In the genomic region with DNA sequence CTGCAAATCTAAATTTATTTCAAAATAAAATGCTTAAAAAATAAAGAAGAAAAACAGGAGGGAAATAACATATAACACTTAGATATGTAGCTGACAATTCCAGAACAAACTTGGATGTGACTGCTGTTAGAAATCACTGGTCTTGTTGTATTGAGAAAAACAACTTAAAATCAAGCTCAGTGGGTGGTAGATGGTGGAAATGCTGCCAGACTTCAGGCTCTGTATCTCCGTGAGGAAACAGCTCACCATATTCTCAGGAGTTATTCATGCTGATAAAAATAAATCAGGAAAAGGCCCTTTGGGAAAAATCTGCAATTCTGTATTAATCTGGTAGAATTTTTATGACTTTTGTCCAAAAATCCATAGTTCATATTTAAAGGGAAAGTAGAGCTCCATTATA, we compare ENCODE assay signal across 18 cellular contexts.
DNase-seq lines count a peak whose midpoint lies in the region; ATAC-seq and TF ChIP-seq lines count a peak whose summit lies in the region.
"Had no signal": no experiment of that assay in that cellular context is flagged by ENCODE, and none has a peak within 500 bp of the region (broad histone marks: within the 10 kb centered on the region; RNA-seq: fewer than 3 reads in every experiment).

No MANE protein-coding gene starts in this region.

- H2AFZ ChIP-seq in H9 (ENCODE audit: low read length) (no peak overlapping the region), mesenchymal stem cell (ENCODE audit: low read depth, low read length) (no peak overlapping the region), mammary epithelial cell (ENCODE audit: low read depth, low read length) (no peak overlapping the region)

- H4K5ac ChIP-seq in H9 (ENCODE audit: insufficient read length, low read depth, low read length) = no peak overlapping the region

- ATAC-seq in GM18873 (IDR thresholded peaks at IDR 0.05; ENCODE audit: low FRiP score, unreplicated experiment) = no peak
- ATAC-seq: K562 had no signal

- H3K79me2 ChIP-seq in H9 (ENCODE audit: insufficient read depth, low read length) = no peaks in the 10 kb centered on the region
- no peaks in the 10 kb centered on the region for H3K79me2 ChIP-seq in mammary epithelial cell (ENCODE audit: insufficient read depth, low read length)

- no peak overlapping the region for H3K14ac ChIP-seq in H9 (ENCODE audit: insufficient read depth, low read length)
- no peak overlapping the region for H3K14ac ChIP-seq in mesenchymal stem cell (ENCODE audit: low read length in 2 of 2)

- intact Hi-C loops in mammary epithelial cell (cut with micrococcal nuclease) = no loop called here

- H3K4ac ChIP-seq in H9 (ENCODE audit: low read depth, low read length) = no peak overlapping the region
- H3K4ac ChIP-seq in mesenchymal stem cell (ENCODE audit: low read depth in 1 of 2, low read length in 2 of 2) = no peak overlapping the region

- no peaks in the 10 kb centered on the region for H3K27me3 ChIP-seq in H9 (ENCODE audit: insufficient read depth, low read length)
- no peaks in the 10 kb centered on the region for H3K27me3 ChIP-seq in endodermal cell (ENCODE audit: control insufficient read depth, insufficient read depth, low read length, poor library complexity, severe bottlenecking)
- no peaks in the 10 kb centered on the region for H3K27me3 ChIP-seq in mesenchymal stem cell (ENCODE audit: control insufficient read depth in 1 of 2, insufficient read depth in 1 of 2, low read length in 2 of 2)
- H3K27me3 ChIP-seq in mammary epithelial cell (ENCODE audit: insufficient read depth, low read length) = no peaks in the 10 kb centered on the region

- CTCF ChIA-PET in mammary epithelial cell (lab: Charles Lee; ENCODE audit: low non-redundant PET) = no interaction called here

- no peak overlapping the region for H2BK120ac ChIP-seq in H9 (ENCODE audit: low read depth, low read length, poor library complexity, severe bottlenecking)
- H2BK120ac ChIP-seq in mesenchymal stem cell (ENCODE audit: low read depth, low read length) = no peak overlapping the region

- no peak overlapping the region for H4K8ac ChIP-seq in H9 (replicated peaks; ENCODE audit: insufficient read length, low read depth, low read length)
- no peak overlapping the region for H4K8ac ChIP-seq in mesenchymal stem cell (ENCODE audit: low read length)

- H3K9ac ChIP-seq in H9 (ENCODE audit: extremely low read depth, insufficient read length, low read length) (no peak overlapping the region), endodermal cell (ENCODE audit: extremely low read depth, low read length, poor library complexity, severe bottlenecking) (peak overlapping the region; percentile 56), mesenchymal stem cell (ENCODE audit: low read length) (peak overlapping the region; percentile 36), mammary epithelial cell (ENCODE audit: insufficient read depth, low read length) (no peak overlapping the region)

- H2BK15ac ChIP-seq in H9 (ENCODE audit: low read depth, low read length) = no peak overlapping the region
- H2BK15ac ChIP-seq in mesenchymal stem cell (ENCODE audit: low read depth, poor library complexity, severe bottlenecking) = no peak overlapping the region

- H2AK5ac ChIP-seq in H9 (ENCODE audit: insufficient read length, low read length) (no peak overlapping the region), mesenchymal stem cell (ENCODE audit: low read length, severe bottlenecking) (no peak overlapping the region)

- peaks cover 12% of the 10 kb centered on the region for H3K4me1 ChIP-seq in H9 (ENCODE audit: insufficient read depth, low read length)
- peaks cover 16% of the 10 kb centered on the region for H3K4me1 ChIP-seq in endodermal cell (ENCODE audit: control insufficient read depth, insufficient read depth, low read length)
- H3K4me1 ChIP-seq in mesenchymal stem cell (ENCODE audit: control insufficient read depth, insufficient read depth, low read depth, low read length) = no peaks in the 10 kb centered on the region
- H3K4me1 ChIP-seq in mammary epithelial cell (ENCODE audit: insufficient read depth, low read length) = no peaks in the 10 kb centered on the region

- H3K27ac ChIP-seq in H9 (ENCODE audit: insufficient read length, low read depth, low read length) (no peak overlapping the region), endodermal cell (ENCODE audit: low read depth, low read length) (no peak overlapping the region), mesenchymal stem cell (ENCODE audit: low read length, poor library complexity, severe bottlenecking) (no peak overlapping the region), mammary epithelial cell (ENCODE audit: insufficient read depth, low read depth, low read length) (no peak overlapping the region)

- H3K36me3 Mint-ChIP-seq in H9 (ENCODE audit: insufficient read depth in 1 of 3, low read depth in 3 of 3) (peaks cover under 1 to 11% (median 8%) of the 10 kb centered on the region in 3 experiments; a peak in 6 of 7 replicates), endodermal cell (ENCODE audit: low read depth) (peaks cover 3% of the 10 kb centered on the region)

- H3K27me3 Mint-ChIP-seq in H9 (ENCODE audit: low read depth) (no peaks in the 10 kb centered on the region), endodermal cell (ENCODE audit: insufficient read depth) (no peaks in the 10 kb centered on the region)
- H3K27me3 Mint-ChIP-seq: CD8-positive, alpha-beta memory T cell had no signal

- H3K56ac ChIP-seq in H9 (ENCODE audit: insufficient read length, low read depth, low read length) = no peak overlapping the region

- H3K23ac ChIP-seq in H9 (ENCODE audit: insufficient read length, low read depth, low read length) (no peak overlapping the region), mesenchymal stem cell (ENCODE audit: low read length in 2 of 2) (no peak overlapping the region)

- BruUV-seq in mammary epithelial cell (replicated peaks; lab: Mats Ljungman, UMichigan) = no TSS peak

- H2BK5ac ChIP-seq in H9 (ENCODE audit: insufficient read length, low read length) = no peak overlapping the region
- H2BK5ac ChIP-seq in mesenchymal stem cell (ENCODE audit: low read depth, low read length, poor library complexity, severe bottlenecking) = no peak overlapping the region

- no peak overlapping the region for H3K4me3 Mint-ChIP-seq in H9
- peak overlapping the region; percentile 40 for H3K4me3 Mint-ChIP-seq in endodermal cell
- H3K4me3 Mint-ChIP-seq: CD8-positive, alpha-beta memory T cell had no signal

- H3K27ac Mint-ChIP-seq in H9 (peak overlapping the region in 2 of 3 experiments; percentile 94 to 99; a peak in 3 of 7 replicates), endodermal cell (peak overlapping the region; percentile 83)

- H3K23me2 ChIP-seq in H9 (ENCODE audit: insufficient read length, low read depth, low read length, poor library complexity, severe bottlenecking) = no peaks in the 10 kb centered on the region

- no peak overlapping the region for H2BK20ac ChIP-seq in H9 (ENCODE audit: low read depth, low read length, poor library complexity, severe bottlenecking)

- H3T11ph ChIP-seq in H9 (ENCODE audit: low read length) = no peak overlapping the region

- H3K79me1 ChIP-seq in H9 (ENCODE audit: insufficient read depth, low read depth, low read length, poor library complexity, severe bottlenecking) (no peaks in the 10 kb centered on the region), mesenchymal stem cell (replicated peaks; ENCODE audit: low read length, poor library complexity, severe bottlenecking) (no peaks in the 10 kb centered on the region)

- in situ Hi-C loops in mammary epithelial cell (cut with MboI; ENCODE audit: low sequenced_read_pairs in 2 of 2) = no loop called here

- H3K18ac ChIP-seq in H9 (ENCODE audit: insufficient read length, low read depth, low read length) (no peak overlapping the region), mesenchymal stem cell (ENCODE audit: low read depth in 1 of 2, low read length in 2 of 2) (no peak overlapping the region)

- no peaks in the 10 kb centered on the region for H4K20me1 ChIP-seq in H9 (ENCODE audit: control insufficient read depth, insufficient read depth, insufficient read length)
- no peaks in the 10 kb centered on the region for H4K20me1 ChIP-seq in mammary epithelial cell (ENCODE audit: insufficient read depth, low read length)

- H2BK12ac ChIP-seq in H9 (ENCODE audit: insufficient read length, low read depth, low read length) (no peak overlapping the region), mesenchymal stem cell (ENCODE audit: low read length in 2 of 2) (no peak overlapping the region)

- no peaks in the 10 kb centered on the region for H3K36me3 ChIP-seq in endodermal cell (ENCODE audit: control insufficient read depth, insufficient read depth, low read length)
- H3K36me3 ChIP-seq in mesenchymal stem cell (ENCODE audit: control insufficient read depth in 1 of 2, insufficient read depth in 2 of 2, low read depth in 1 of 2, low read length in 2 of 2) = no peaks in the 10 kb centered on the region
- H3K36me3 ChIP-seq in mammary epithelial cell (ENCODE audit: insufficient read depth, low read length) = no peaks in the 10 kb centered on the region
- H3K36me3 ChIP-seq: HAP-1 had no signal

- TF ChIP-seq CTCF in H9 (conservative IDR thresholded peaks at IDR 0.05) = no peak
- TF ChIP-seq CTCF in endodermal cell (conservative IDR thresholded peaks at IDR 0.05) = no peak
- TF ChIP-seq CTCF in mammary epithelial cell (conservative IDR thresholded peaks at IDR 0.05 in 1 of 2, IDR thresholded peaks at IDR 0.05 in 1 of 2; ENCODE audit: extremely low read depth in 1 of 2, insufficient read depth in 1 of 2, low read depth in 1 of 2, low read length in 2 of 2) = no peak

- H3K4me3 ChIP-seq in endodermal cell (ENCODE audit: low read length) (peak overlapping the region; percentile 11), mesenchymal stem cell (ENCODE audit: insufficient read depth in 1 of 2, low read depth in 1 of 2, low read length in 2 of 2) (peak overlapping the region in 1 of 2 experiments; percentile 31), mammary epithelial cell (replicated peaks in 1 of 3; ENCODE audit: insufficient read depth in 1 of 3, low read depth in 2 of 3, low read length in 3 of 3) (no peak overlapping the region)
- H3K4me3 ChIP-seq: HAP-1, K562 had no signal

- peaks cover 50 to 57% of the 10 kb centered on the region in 2 experiments for H3K4me1 Mint-ChIP-seq in H9
- H3K4me1 Mint-ChIP-seq in endodermal cell = peaks cover 54% of the 10 kb centered on the region

- peak; percentile 30 for DNase-seq in Ammon's horn (ENCODE audit: low spot score)
- DNase-seq in H9 = no peak
- no peak for DNase-seq in endodermal cell
- no peak for DNase-seq in mesenchymal stem cell
- DNase-seq in GDM1 (lab: John Stamatoyannopoulos, UW) = no peak
- no peak for DNase-seq in mammary epithelial cell
- no peak for DNase-seq in amniotic stem cell (lab: John Stamatoyannopoulos, UW)
- DNase-seq: C1 segment of cervical spinal cord; CD8-positive, alpha-beta memory T cell; NCI-H1105; NCI-H1694; NCI-H2081 treated with DMSO at 0.1 percent for 48 hours; NCI-H510A; NCI-H774; SHP77 treated with DMSO at 0.1 percent for 48 hours had no signal

- dilution Hi-C loops in mammary epithelial cell (cut with HindIII; ENCODE audit: low sequenced_read_pairs) = no loop called here

- peaks cover 0 to 7% of the 10 kb centered on the region in 2 experiments for H3K9me3 Mint-ChIP-seq in H9
- peaks cover 14% of the 10 kb centered on the region for H3K9me3 Mint-ChIP-seq in endodermal cell

- H3K4me2 ChIP-seq in H9 (ENCODE audit: insufficient read depth, insufficient read length, low read length) = no peak overlapping the region
- H3K4me2 ChIP-seq in mesenchymal stem cell (ENCODE audit: low read length, poor library complexity, severe bottlenecking) = no peak overlapping the region
- H3K4me2 ChIP-seq in mammary epithelial cell (ENCODE audit: insufficient read depth, low read depth, low read length) = no peak overlapping the region

- H4K91ac ChIP-seq in H9 (ENCODE audit: insufficient read length, low read depth, low read length) (no peak overlapping the region), mesenchymal stem cell (ENCODE audit: low read length) (no peak overlapping the region)

- no CpG with 5 or more reads among the region's 1 CpG for WGBS in H9 (ENCODE audit: extremely low coverage, insufficient read length, low lambda C conversion rate)
- 57 to 88% methylated on average over 1 of the region's 1 CpG for WGBS in endodermal cell (ENCODE audit: insufficient coverage in 1 of 2, insufficient read length in 1 of 2), 2 experiments
- no CpG with 5 or more reads among the region's 1 CpG for WGBS in mesenchymal stem cell
- WGBS in mammary epithelial cell (ENCODE audit: low coverage, missing lambda C conversion rate) = 36% methylated on average over 1 of the region's 1 CpG

- H3K9me3 ChIP-seq in H9 (ENCODE audit: control insufficient read depth, low read depth, low read length) = no peaks in the 10 kb centered on the region
- H3K9me3 ChIP-seq in endodermal cell (ENCODE audit: control insufficient read depth, low read length) = peaks cover 9% of the 10 kb centered on the region
- H3K9me3 ChIP-seq in mesenchymal stem cell (ENCODE audit: control insufficient read depth, low read length) = no peaks in the 10 kb centered on the region
- no peaks in the 10 kb centered on the region for H3K9me3 ChIP-seq in mammary epithelial cell (replicated peaks; ENCODE audit: insufficient read depth, low read length)
- H3K9me3 ChIP-seq: HAP-1 had no signal

Comparison
In these comparisons a context has a peak if more than half of its experiments do, and no peak if none do; other contexts are left out.
1. H3K9ac ChIP-seq: peak in endodermal cell (single experiment) and mesenchymal stem cell (single experiment); none in H9 (single experiment) and mammary epithelial cell (single experiment).